Comparison of ENCODE assay signal across 28 cellular contexts in genomic region chr20:19749537-19749936, GRCh38. TPM values are rescaled to one million over a fixed set of nuclear protein-coding genes. Genes with fewer than 3 reads are reported as not detected.
"Had no signal": no experiment of that assay in that cellular context is flagged by ENCODE, and none has a peak within 500 bp of the region (broad histone marks: within the 10 kb centered on the region; RNA-seq: fewer than 3 reads in every experiment).

No MANE protein-coding gene starts in this region.

- H3K4me3 Mint-ChIP-seq: activated B cell treated with CpG ODN at 0.5 μM for 24 hours; activated CD8-positive, alpha-beta T cell treated with anti-CD3 and anti-CD28 coated beads, Interleukin-2, amount 10 ng/mL, durations not matched to agents 7 days and 5 days; activated T-cell treated with anti-CD3 and anti-CD28 coated beads, Interleukin-2, amount 50 U/mL, for 72 hours; nephron; T-helper 17 cell had no signal

- H3K4me1 Mint-ChIP-seq: T-helper 17 cell had no signal

- H3K27me3 ChIP-seq: dorsolateral prefrontal cortex, left lung, neutrophil, ovary, right lobe of liver, testis, vagina had no signal

- H3K4me3 ChIP-seq: dorsolateral prefrontal cortex, left lung, lung, ovary, right lobe of liver, skin epidermis, testis, vagina had no signal

- H3K9me3 ChIP-seq: neutrophil, ovary, right lobe of liver, testis, vagina had no signal

- ATAC-seq: activated CD8-positive, alpha-beta T cell treated with anti-CD3 and anti-CD28 coated beads, Interleukin-2, amount 10 ng/mL, durations not matched to agents 7 days and 5 days; activated naive CD4-positive, alpha-beta T cell treated with anti-CD3 and anti-CD28 coated beads, Interleukin-2, amount 50 U/mL, for 72 hours; activated T-cell treated with anti-CD3 and anti-CD28 coated beads, Interleukin-2, amount 50 U/mL, for 72 hours; left lung; right lobe of liver; stimulated activated naive CD8-positive, alpha-beta T cell treated with anti-CD3 and anti-CD28 coated beads, Interleukin-15, Interleukin-2, amounts not matched to agents 100 U/mL and 50 U/mL, for 24 hours; T-helper 17 cell had no signal

- H3K4me1 ChIP-seq: left lung, right lobe of liver, testis had no signal

- H3K27ac ChIP-seq: dorsolateral prefrontal cortex, left lung, neutrophil, ovary, right lobe of liver, skin epidermis, testis, vagina had no signal

- H3K36me3 ChIP-seq: left lung, neutrophil, ovary, right lobe of liver, vagina had no signal

- H3K36me3 Mint-ChIP-seq: activated naive CD4-positive, alpha-beta T cell treated with anti-CD3 and anti-CD28 coated beads, Interleukin-2, amount 50 U/mL, for 72 hours had no signal

- H3K9me3 Mint-ChIP-seq: nephron had no signal

- DNase-seq: activated B cell treated with CpG ODN at 0.5 μM for 24 hours; activated CD8-positive, alpha-beta T cell treated with anti-CD3 and anti-CD28 coated beads, Interleukin-2, amount 10 ng/mL, durations not matched to agents 7 days and 5 days; activated naive CD4-positive, alpha-beta T cell; activated T-cell treated with anti-CD3 and anti-CD28 coated beads for 4 hours; activated T-cell treated with anti-CD3 and anti-CD28 coated beads, Interleukin-2, amount 50 U/mL, for 72 hours; dorsolateral prefrontal cortex; effector memory CD4-positive, alpha-beta T cell; erythroblast; foreskin fibroblast; head of caudate nucleus; hippocampal formation; left lung; ovary; right lobe of liver; stimulated activated CD4-positive, alpha-beta T cell treated with anti-CD3 and anti-CD28 coated beads, Interleukin-12 subunit alpha, Interleukin-12 subunit beta, amount 100 ng/mL, for 4 hours; stimulated activated CD4-positive, alpha-beta T cell treated with anti-CD3 and anti-CD28 coated beads, Interleukin-4, amount 100 ng/mL, for 1 hour; stimulated activated naive CD8-positive, alpha-beta T cell treated with anti-CD3 and anti-CD28 coated beads, Interleukin-15, Interleukin-2, amounts not matched to agents 100 U/mL and 50 U/mL, for 24 hours; T-helper 17 cell; T1000; testis; trophoblast cell had no signal

- H3K27ac Mint-ChIP-seq: activated B cell treated with CpG ODN at 0.5 μM for 24 hours; activated CD8-positive, alpha-beta T cell treated with anti-CD3 and anti-CD28 coated beads, Interleukin-2, amount 10 ng/mL, durations not matched to agents 7 days and 5 days; activated naive CD4-positive, alpha-beta T cell treated with anti-CD3 and anti-CD28 coated beads, Interleukin-2, amount 50 U/mL, for 72 hours; activated T-cell treated with anti-CD3 and anti-CD28 coated beads, Interleukin-2, amount 50 U/mL, for 72 hours; progenitor cell of endocrine pancreas; T-helper 17 cell had no signal

RNA-seq across cellular contexts. Expression of gene RIN2, which starts 8.5 kb away (rescaled TPM):
- total RNA-seq: activated CD8-positive, alpha-beta T cell treated with anti-CD3 and anti-CD28 coated beads, Interleukin-2, amount 10 ng/mL, durations not matched to agents 7 days and 5 days; activated naive CD4-positive, alpha-beta T cell treated with anti-CD3 and anti-CD28 coated beads, Interleukin-2, amount 50 U/mL, for 72 hours; activated T-cell treated with anti-CD3 and anti-CD28 coated beads, Interleukin-2, amount 50 U/mL, for 72 hours had no signal
